In the genomic region with DNA sequence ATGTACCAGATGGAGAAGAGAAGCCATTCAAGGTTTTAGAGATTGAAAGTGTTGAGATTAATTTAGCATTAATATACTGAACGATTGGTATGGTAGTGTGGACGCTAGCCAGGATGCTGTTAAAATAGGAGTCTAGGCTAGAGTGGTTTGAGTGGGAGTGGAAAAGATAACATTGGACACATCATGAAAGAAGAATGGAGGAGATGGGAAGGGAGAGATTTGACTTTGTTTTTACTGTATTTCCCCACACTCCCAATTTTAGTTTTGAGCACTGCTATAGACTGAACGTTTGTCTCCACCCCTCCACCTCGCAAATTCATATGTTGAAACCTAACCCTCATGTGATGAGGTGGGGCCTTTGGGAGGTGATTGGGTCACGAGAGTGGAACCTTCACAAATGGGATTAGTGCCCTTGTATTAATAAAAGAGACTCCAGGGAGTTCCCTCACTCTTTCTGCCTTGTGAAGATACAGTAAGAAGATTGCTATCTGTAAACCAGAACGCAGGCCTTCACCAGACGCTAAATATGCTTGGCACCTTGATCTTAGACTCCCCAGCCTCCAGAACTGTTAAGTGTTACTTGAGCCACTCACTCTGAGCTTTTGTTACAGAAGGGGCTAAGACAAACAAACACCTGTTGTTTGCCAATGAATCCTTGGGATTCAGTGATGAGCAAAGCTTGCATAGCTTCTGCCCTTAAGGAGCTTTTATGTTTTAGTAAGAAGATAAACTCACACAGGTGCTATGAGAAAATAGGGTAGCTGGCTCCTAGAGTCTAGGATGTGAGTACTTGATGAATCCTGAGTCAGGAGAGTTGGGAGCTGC, we compare ENCODE assay signal across 14 cellular contexts. TPM values are rescaled to one million over a fixed set of nuclear protein-coding genes. Genes with fewer than 3 reads are reported as not detected.
DNase-seq lines count a peak whose midpoint lies in the region; ATAC-seq and TF ChIP-seq lines count a peak whose summit lies in the region.
"Had no signal": no experiment of that assay in that cellular context is flagged by ENCODE, and none has a peak within 500 bp of the region (broad histone marks: within the 10 kb centered on the region; RNA-seq: fewer than 3 reads in every experiment).

No MANE protein-coding gene starts in this region.

- H3K36me3 Mint-ChIP-seq in CD4-positive, CD25-positive, alpha-beta regulatory T cell, result peaks cover 10% of the 10 kb centered on the region
- H3K36me3 Mint-ChIP-seq in GM23338 (ENCODE audit: low read depth), result peaks cover 5% of the 10 kb centered on the region; the same call in 2 of the 3 replicates
- peaks cover 5% of the 10 kb centered on the region for H3K36me3 Mint-ChIP-seq in activated B cell treated with CpG ODN at 0.5 μM for 24 hours (ENCODE audit: low read depth)

- H3K27me3 Mint-ChIP-seq in CD4-positive, CD25-positive, alpha-beta regulatory T cell, result no peaks in the 10 kb centered on the region
- peaks cover 10% of the 10 kb centered on the region for H3K27me3 Mint-ChIP-seq in GM23338 (ENCODE audit: insufficient read depth, low read depth, poor library complexity)
- no peaks in the 10 kb centered on the region for H3K27me3 Mint-ChIP-seq in activated B cell treated with CpG ODN at 0.5 μM for 24 hours
- H3K27me3 Mint-ChIP-seq: dendritic cell treated with granulocyte-macrophage colony-stimulating factor and Interleukin-4, amounts not matched to agents 40 ng/mL and 50 ng/mL, for 4 days had no signal

- no peak for DNase-seq in CD4-positive, CD25-positive, alpha-beta regulatory T cell
- DNase-seq in GM23338 (ENCODE audit: low spot score), result peak; percentile 52
- no peak for DNase-seq in activated B cell treated with CpG ODN at 0.5 μM for 24 hours
- DNase-seq in left lung, result no peak
- DNase-seq in activated CD4-positive, CD25-positive, alpha-beta regulatory T cell treated with anti-CD3 and anti-CD28 coated beads, Interleukin-2, amount 50 U/mL, for 72 hours, result no peak
- no peak for DNase-seq in lower lobe of right lung
- no peak for DNase-seq in NCI-H146 (lab: John Stamatoyannopoulos, UW)
- DNase-seq: COR-L47; head of caudate nucleus; Karpas-422; stimulated activated CD4-positive, alpha-beta T cell treated with anti-CD3 and anti-CD28 coated beads, Interleukin-4, amount 100 ng/mL, for 1 hour; thyroid gland had no signal

- peaks cover 0 to 6% (median 3%) of the 10 kb centered on the region in 7 donors for H3K9me3 Mint-ChIP-seq in CD4-positive, CD25-positive, alpha-beta regulatory T cell
- H3K9me3 Mint-ChIP-seq in GM23338 (no peaks in the 10 kb centered on the region; the same call in 2 of the 3 replicates), activated B cell treated with CpG ODN at 0.5 μM for 24 hours (peaks cover 4% of the 10 kb centered on the region)

- H3K27ac Mint-ChIP-seq in CD4-positive, CD25-positive, alpha-beta regulatory T cell, result peak overlapping the region in 2 of 3 donors; percentile 55 to 76
- H3K27ac Mint-ChIP-seq in GM23338 (peak overlapping the region; percentile 94), activated B cell treated with CpG ODN at 0.5 μM for 24 hours (peak overlapping the region; percentile 74)
- H3K27ac Mint-ChIP-seq: dendritic cell treated with granulocyte-macrophage colony-stimulating factor and Interleukin-4, amounts not matched to agents 40 ng/mL and 50 ng/mL, for 4 days had no signal

- peaks cover 33% of the 10 kb centered on the region for H3K4me1 ChIP-seq in CD4-positive, CD25-positive, alpha-beta regulatory T cell (ENCODE audit: control insufficient read depth, insufficient read depth, low read length, poor library complexity, severe bottlenecking)
- H3K4me1 ChIP-seq in GM23338 (ENCODE audit: insufficient read depth), result peaks cover 69% of the 10 kb centered on the region
- peaks cover 0 to 62% of the 10 kb centered on the region in 2 donors for H3K4me1 ChIP-seq in left lung
- peaks cover 41% of the 10 kb centered on the region for H3K4me1 ChIP-seq in lower lobe of right lung

- H3K79me2 ChIP-seq in GM23338 (replicated peaks; ENCODE audit: insufficient read depth), result peaks cover 100% of the 10 kb centered on the region

- no peaks in the 10 kb centered on the region for H3K9me3 ChIP-seq in CD4-positive, CD25-positive, alpha-beta regulatory T cell (ENCODE audit: control insufficient read depth in 2 of 2, low read length in 2 of 2)
- H3K9me3 ChIP-seq in left lung, result no peaks in the 10 kb centered on the region
- no peaks in the 10 kb centered on the region for H3K9me3 ChIP-seq in lower lobe of right lung
- H3K9me3 ChIP-seq: thyroid gland had no signal

- peaks cover 31% of the 10 kb centered on the region for H4K20me1 ChIP-seq in GM23338 (replicated peaks; ENCODE audit: insufficient read depth)

- H3K27ac ChIP-seq in CD4-positive, CD25-positive, alpha-beta regulatory T cell (ENCODE audit: insufficient read depth, low read length, poor library complexity, severe bottlenecking), result peak overlapping the region; percentile 29
- peak overlapping the region; percentile 78 for H3K27ac ChIP-seq in GM23338 (ENCODE audit: low read depth)
- H3K27ac ChIP-seq in left lung, result no peak overlapping the region
- no peak overlapping the region for H3K27ac ChIP-seq in lower lobe of right lung
- H3K27ac ChIP-seq: thyroid gland had no signal

- H3K4me2 ChIP-seq in GM23338, result peak overlapping the region; percentile 74

- H2AFZ ChIP-seq in GM23338, result no peak overlapping the region

- no peaks in the 10 kb centered on the region for H3K27me3 ChIP-seq in CD4-positive, CD25-positive, alpha-beta regulatory T cell (ENCODE audit: control insufficient read depth, insufficient read depth, low read length)
- H3K27me3 ChIP-seq in GM23338 (ENCODE audit: insufficient read depth), result no peaks in the 10 kb centered on the region
- no peaks in the 10 kb centered on the region for H3K27me3 ChIP-seq in left lung
- no peaks in the 10 kb centered on the region for H3K27me3 ChIP-seq in lower lobe of right lung (ENCODE audit: low read depth)
- H3K27me3 ChIP-seq: thyroid gland had no signal

- intact Hi-C loops in activated B cell treated with CpG ODN at 0.5 μM for 24 hours (cut with micrococcal nuclease), result loop anchor here (10.0 kb wide), 1 partner anchor 566 kb away; no protein-coding TSS in a partner anchor
- intact Hi-C loops in left lung (cut with DNase I), result loop anchor here in 1 of 2 donors (10.0 kb wide), 2 partner anchors 226 to 446 kb away; no protein-coding TSS in a partner anchor
- intact Hi-C loops in lower lobe of right lung (cut with DNase I), result no loop called here

- peak overlapping the region in 2 of 4 donors; percentile 42 to 52 for H3K4me3 Mint-ChIP-seq in CD4-positive, CD25-positive, alpha-beta regulatory T cell
- H3K4me3 Mint-ChIP-seq in GM23338, result peak overlapping the region; percentile 50
- no peak overlapping the region for H3K4me3 Mint-ChIP-seq in activated B cell treated with CpG ODN at 0.5 μM for 24 hours
- H3K4me3 Mint-ChIP-seq: dendritic cell treated with granulocyte-macrophage colony-stimulating factor and Interleukin-4, amounts not matched to agents 40 ng/mL and 50 ng/mL, for 4 days had no signal

- H3K36me3 ChIP-seq in CD4-positive, CD25-positive, alpha-beta regulatory T cell (ENCODE audit: control insufficient read depth, insufficient read depth, low read length), result no peaks in the 10 kb centered on the region
- H3K36me3 ChIP-seq in GM23338 (ENCODE audit: insufficient read depth), result no peaks in the 10 kb centered on the region
- no peaks in the 10 kb centered on the region for H3K36me3 ChIP-seq in left lung
- no peaks in the 10 kb centered on the region for H3K36me3 ChIP-seq in lower lobe of right lung
- H3K36me3 ChIP-seq: thyroid gland had no signal

- TF ChIP-seq CTCF in GM23338 (conservative IDR thresholded peaks at IDR 0.05; ENCODE audit: low read depth in 2 of 2) (no peak), activated B cell treated with CpG ODN at 0.5 μM for 24 hours (IDR thresholded peaks at IDR 0.05) (no peak), left lung (IDR thresholded peaks at IDR 0.05) (no peak), lower lobe of right lung (IDR thresholded peaks at IDR 0.05) (no peak)

- peaks cover 20% of the 10 kb centered on the region for H3F3A ChIP-seq in GM23338 (replicated peaks; ENCODE audit: low read depth)

- peak overlapping the region; percentile 18 for H3K4me3 ChIP-seq in CD4-positive, CD25-positive, alpha-beta regulatory T cell (ENCODE audit: low read depth, low read length)
- peak overlapping the region; percentile 41 for H3K4me3 ChIP-seq in GM23338
- no peak overlapping the region for H3K4me3 ChIP-seq in left lung
- no peak overlapping the region for H3K4me3 ChIP-seq in lower lobe of right lung
- H3K4me3 ChIP-seq: thyroid gland had no signal

- peaks cover 51 to 82% (median 59%) of the 10 kb centered on the region in 4 donors for H3K4me1 Mint-ChIP-seq in CD4-positive, CD25-positive, alpha-beta regulatory T cell
- H3K4me1 Mint-ChIP-seq in GM23338 (peaks cover 64% of the 10 kb centered on the region), activated B cell treated with CpG ODN at 0.5 μM for 24 hours (peaks cover 63% of the 10 kb centered on the region)

- H3K9me2 ChIP-seq in GM23338 (ENCODE audit: insufficient read depth), result no peaks in the 10 kb centered on the region

- ATAC-seq in CD4-positive, CD25-positive, alpha-beta regulatory T cell (ENCODE audit: low read depth in 2 of 2), result peak; percentile 29 to 34
- ATAC-seq in GM23338, result peak; percentile 19
- ATAC-seq in activated B cell treated with CpG ODN at 0.5 μM for 24 hours (ENCODE audit: low read depth), result no peak
- ATAC-seq in left lung, result peak; percentile 8
- ATAC-seq in HG03135 (IDR thresholded peaks at IDR 0.05; ENCODE audit: unreplicated experiment), result no peak
- ATAC-seq in lower lobe of right lung, result no peak

- CTCF ChIA-PET in activated B cell treated with CpG ODN at 0.5 μM for 24 hours (lab: Charles Lee), result interaction anchor here (0.8 to 1.2 kb wide), 2 partner anchors 313 to 317 kb away, joined by 3 to 6 read pairs; no protein-coding TSS in a partner anchor

- POLR2A ChIA-PET in activated B cell treated with CpG ODN at 0.5 μM for 24 hours (lab: Charles Lee), result interaction anchor here (1.4 to 1.9 kb wide), 2 partner anchors 21 to 26 kb away, joined by 9 to 10 read pairs; partner anchors contain the start of gene USP9X

TF ChIP-seq in GM23338, 12 proteins besides CTCF, POLR2A, EP300 and RAD21 (continues in another document):
- no peak for TF ChIP-seq NANOG (IDR thresholded peaks at IDR 0.05; ENCODE audit: borderline replicate concordance)

RNA-seq across cellular contexts. Expression of gene USP9X, which starts 25.8 kb away (rescaled TPM):
- total RNA-seq in CD4-positive, CD25-positive, alpha-beta regulatory T cell, result 101 TPM
- polyA plus RNA-seq in CD4-positive, CD25-positive, alpha-beta regulatory T cell, result 10 to 100 TPM; 19.5 to 26.5 (median 22.7) TPM
- 305 and 329 TPM in 2 replicates for total RNA-seq in GM23338 (2014; rRNA removed; shearing (Covaris generic))
- polyA plus RNA-seq in GM23338 (2016; fragmentation: Nextera tagmentation; extraction: Ambion mirVana), result 48.7 and 62.2 TPM in 2 replicates
- total RNA-seq in activated B cell treated with CpG ODN at 0.5 μM for 24 hours (58.9 and 68.3 TPM in 2 replicates), left lung (10 to 100 TPM; 83.3 to 86.0 TPM), lower lobe of right lung (75.6 TPM)

Comparison
In these comparisons a context has a peak if more than half of its experiments do, and no peak if none do; other contexts are left out.
1. ATAC-seq: peak in CD4-positive, CD25-positive, alpha-beta regulatory T cell (2 of 2), GM23338 (single experiment) and left lung (single experiment); none in activated B cell treated with CpG ODN at 0.5 μM for 24 hours (single experiment), HG03135 (single experiment) and lower lobe of right lung (0 of 2).
2. H3K27ac ChIP-seq: peak in CD4-positive, CD25-positive, alpha-beta regulatory T cell (single experiment) and GM23338 (single experiment); none in left lung (0 of 2) and lower lobe of right lung (single experiment).
3. H3K4me3 ChIP-seq: peak in CD4-positive, CD25-positive, alpha-beta regulatory T cell (single experiment) and GM23338 (single experiment); none in left lung (0 of 2) and lower lobe of right lung (single experiment).
4. Peak in every context shown above with its lines, with median percentiles within 50 percentile points of each other: H3K27ac Mint-ChIP-seq.